ENCODE assay signal across 10 cellular contexts in the genomic region with DNA sequence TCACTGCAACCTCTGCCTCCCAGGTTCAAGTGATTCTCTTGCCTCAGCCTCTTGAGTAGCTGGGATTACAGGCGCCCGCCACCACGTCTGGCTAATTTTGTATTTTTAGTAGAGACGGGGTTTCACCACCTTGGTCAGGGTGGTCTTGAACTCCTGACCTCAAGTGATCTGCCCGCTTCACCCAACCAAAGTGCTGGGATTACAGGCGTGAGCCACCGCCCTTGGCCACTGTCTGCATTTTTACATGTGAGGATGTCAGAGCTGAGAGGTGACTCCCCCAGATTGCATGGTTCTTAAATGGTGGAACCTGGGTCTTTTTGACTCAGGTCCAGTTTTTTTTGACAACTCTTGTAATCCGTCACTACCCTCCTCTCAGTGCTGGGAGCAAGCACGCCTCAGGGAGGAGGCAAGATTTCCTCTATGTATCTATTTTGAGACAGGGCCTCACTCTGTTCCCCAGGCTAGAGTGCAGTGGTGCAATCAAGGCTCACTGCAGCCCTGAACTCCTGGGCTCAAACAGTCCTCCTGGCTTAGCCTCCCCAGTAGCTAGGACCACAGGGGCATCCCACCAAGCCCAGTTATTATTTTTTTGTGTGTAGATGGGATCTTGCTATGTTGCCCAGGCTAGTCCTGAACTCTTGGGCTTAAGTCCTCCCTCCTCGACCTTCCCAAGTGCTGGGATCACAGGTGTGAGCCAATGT. TPM values are rescaled to one million over a fixed set of nuclear protein-coding genes. Genes with fewer than 3 reads are reported as not detected.
DNase-seq lines count a peak whose midpoint lies in the region; ATAC-seq and TF ChIP-seq lines count a peak whose summit lies in the region.
"Had no signal": no experiment of that assay in that cellular context is flagged by ENCODE, and none has a peak within 500 bp of the region (broad histone marks: within the 10 kb centered on the region; RNA-seq: fewer than 3 reads in every experiment).

No MANE protein-coding gene starts in this region.

- H3K36me3 ChIP-seq in esophagus (ENCODE audit: control insufficient read depth in 2 of 2, insufficient read depth in 2 of 2, low read length in 1 of 2) (peaks cover 0 to 21% of the 10 kb centered on the region in 2 donors), sigmoid colon (peaks cover 0 to 58% (median 27%) of the 10 kb centered on the region in 4 donors)

- POLR2A ChIA-PET in RWPE1 (lab: Yijun Ruan, JAX; ENCODE audit: low non-redundant PET), result no interaction called here

- H3K27me3 ChIP-seq in esophagus (ENCODE audit: control insufficient read depth in 1 of 2, insufficient read depth in 2 of 2, low read length in 2 of 2) (no peaks in the 10 kb centered on the region), sigmoid colon (no peaks in the 10 kb centered on the region)

- DNase-seq in RWPE1 (ENCODE audit: low spot score), result no peak
- no peak for DNase-seq in sigmoid colon
- DNase-seq in ecto neural progenitor cell (ENCODE audit: low spot score), result no peak
- DNase-seq in NK-92 (lab: John Stamatoyannopoulos, UW; ENCODE audit: unreplicated experiment), result no peak
- no peak for DNase-seq in NCI-H187 (lab: John Stamatoyannopoulos, UW)
- DNase-seq: central memory CD4-positive, alpha-beta T cell; NCI-H226 had no signal

- no peak for TF ChIP-seq CTCF in RWPE1 (conservative IDR thresholded peaks at IDR 0.05; ENCODE audit: low read depth)
- TF ChIP-seq CTCF in sigmoid colon (IDR thresholded peaks at IDR 0.05), result no peak

- H3K27ac ChIP-seq in RWPE1 (peak overlapping the region; percentile 100), esophagus (ENCODE audit: low read depth in 2 of 2, low read length in 1 of 2) (peak overlapping the region; percentile 97 to 99), sigmoid colon (peak overlapping the region; percentile 93 to 97 (median 96))

- ATAC-seq in GM19467 (IDR thresholded peaks at IDR 0.05; ENCODE audit: unreplicated experiment), result no peak

- H3K4me3 ChIP-seq in GM08714 (ENCODE audit: low read length), result peak overlapping the region; percentile 75; the same call in 1 of the 2 replicates
- peak overlapping the region in 1 of 2 donors; percentile 90 for H3K4me3 ChIP-seq in esophagus (ENCODE audit: low read depth in 1 of 2, low read length in 2 of 2)
- peak overlapping the region; percentile 91 to 99 (median 95) for H3K4me3 ChIP-seq in sigmoid colon

- no peak for TF ChIP-seq POLR2A in sigmoid colon (IDR thresholded peaks at IDR 0.05)

- intact Hi-C loops in sigmoid colon (cut with DNase I), result loop anchor here (10.0 kb wide), 1 partner anchor 259 kb away; a partner anchor contains a TSS

- H3K4me1 ChIP-seq in esophagus (ENCODE audit: control insufficient read depth in 2 of 2, insufficient read depth in 2 of 2, low read length in 1 of 2), result no peaks in the 10 kb centered on the region
- peaks cover 0 to 49% (median 37%) of the 10 kb centered on the region in 4 donors for H3K4me1 ChIP-seq in sigmoid colon

- TF ChIP-seq EP300 in sigmoid colon (IDR thresholded peaks at IDR 0.05), result no peak

- H3K9me3 ChIP-seq in esophagus (ENCODE audit: control insufficient read depth in 2 of 2, insufficient read depth in 1 of 2, low read depth in 1 of 2, low read length in 1 of 2) (no peaks in the 10 kb centered on the region), sigmoid colon (no peaks in the 10 kb centered on the region)

- CTCF ChIA-PET in RWPE1 (lab: Yijun Ruan, JAX), result no interaction called here

- 85 to 87% methylated on average over 10 of the region's 10 CpGs for WGBS in esophagus, 2 donors
- WGBS in sigmoid colon, 2 donors, result 94 to 95% methylated on average over 10 of the region's 10 CpGs

RNA-seq across cellular contexts. Expression of a gene that starts 1.2 kb away (rescaled TPM):
- polyA plus RNA-seq in esophagus, result 100 to 1,000 TPM in 1 of 2 donors, 10 to 100 TPM in 1; 70.7 to 105 TPM
- total RNA-seq in sigmoid colon, result 10 to 100 TPM; 42.1 to 64.3 (median 51.4) TPM
- polyA plus RNA-seq in sigmoid colon, result 100 to 1,000 TPM in 1 of 3 donors, 10 to 100 TPM in 2; 31.8 to 106 (median 38.6) TPM

RNA-seq across cellular contexts. Expression of a gene that starts 6.6 kb away (rescaled TPM):
- polyA plus RNA-seq in esophagus (10 to 100 TPM; 39.4 to 75.0 TPM), sigmoid colon (10 to 100 TPM; 12.0 to 45.9 (median 18.0) TPM)
- 10 to 100 TPM; 37.8 to 79.7 (median 51.1) TPM for total RNA-seq in sigmoid colon

RNA-seq across cellular contexts. Expression of a gene that starts 15.8 kb away (rescaled TPM):
- polyA plus RNA-seq in esophagus (1 to 10 TPM; 3.8 to 3.9 TPM), sigmoid colon (1 to 10 TPM; 1.8 to 5.3 (median 1.8) TPM)
- 1 to 10 TPM; 2.4 to 7.1 (median 3.1) TPM for total RNA-seq in sigmoid colon

RNA-seq across cellular contexts. Expression of a gene that starts 21.2 kb away (rescaled TPM):
- 10 to 100 TPM; 13.8 to 23.0 TPM for polyA plus RNA-seq in esophagus
- total RNA-seq in sigmoid colon, result 10 to 100 TPM; 10.4 to 17.9 (median 14.8) TPM
- polyA plus RNA-seq in sigmoid colon, result 10 to 100 TPM in 1 of 3 donors, 1 to 10 TPM in 2; 2.5 to 34.2 (median 4.2) TPM

RNA-seq across cellular contexts. Expression of a gene that starts 21.9 kb away (rescaled TPM):
- polyA plus RNA-seq in esophagus (1 to 10 TPM in 1 of 2 donors, under 1 TPM in 1; 0.52 to 1.4 TPM), sigmoid colon (10 to 100 TPM in 1 of 3 donors, 1 to 10 TPM in 2; 3.6 to 20.6 (median 5.5) TPM)
- 1 to 10 TPM; 3.0 to 8.9 (median 6.5) TPM for total RNA-seq in sigmoid colon
